Comparison of ENCODE assay signal across 22 cellular contexts in the genomic region with DNA sequence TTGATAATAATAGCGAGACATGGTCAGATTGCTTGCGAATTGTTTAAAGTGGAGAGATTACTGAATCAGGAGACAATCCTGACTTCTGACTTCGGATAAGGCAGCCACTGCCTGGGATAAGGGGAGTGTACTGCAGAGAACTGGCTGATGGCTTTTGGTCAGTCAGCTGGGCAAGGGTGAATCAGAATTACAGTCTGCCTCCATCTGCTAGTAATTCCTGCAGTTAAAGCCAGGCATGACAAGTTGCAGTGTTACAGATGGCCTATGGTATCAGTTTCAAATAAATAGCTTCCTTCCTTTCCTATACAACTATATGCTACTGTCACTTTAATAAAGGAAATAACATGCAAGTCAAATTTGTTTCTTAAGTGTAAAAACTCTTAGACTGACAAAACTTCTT.
DNase-seq lines count a peak whose midpoint lies in the region; TF ChIP-seq lines count a peak whose summit lies in the region.
"Had no signal": no experiment of that assay in that cellular context is flagged by ENCODE, and none has a peak within 500 bp of the region (broad histone marks: within the 10 kb centered on the region; RNA-seq: fewer than 3 reads in every experiment).

No MANE protein-coding gene starts in this region.

- H3K27ac ChIP-seq in A673 (ENCODE audit: low read depth, low read length, poor library complexity, severe bottlenecking) = peak overlapping the region; percentile 7
- H3K27ac ChIP-seq: skin epidermis, upper lobe of right lung had no signal

- H3K4me1 ChIP-seq in A673 (ENCODE audit: insufficient read depth, low read length, poor library complexity, severe bottlenecking) = peaks cover 39% of the 10 kb centered on the region
- H3K4me1 ChIP-seq: upper lobe of right lung had no signal

- no peaks in the 10 kb centered on the region for H3K36me3 ChIP-seq in A673 (ENCODE audit: insufficient read depth, low read length, poor library complexity, severe bottlenecking)
- H3K36me3 ChIP-seq: upper lobe of right lung had no signal

- POLR2A ChIA-PET in A673 (lab: Charles Lee; ENCODE audit: low non-redundant PET) = no interaction called here

- intact Hi-C loops in A673 (cut with micrococcal nuclease; ENCODE audit: unreplicated experiment) = loop anchor here (5.0 kb wide), 1 partner anchor 77 kb away; no protein-coding TSS in a partner anchor

- H3K27me3 ChIP-seq in A673 (replicated peaks; ENCODE audit: insufficient read depth, low read depth, low read length, poor library complexity) = no peaks in the 10 kb centered on the region
- H3K27me3 ChIP-seq: upper lobe of right lung had no signal

- H3K4me3 ChIP-seq in A673 (ENCODE audit: low read depth, low read length, poor library complexity, severe bottlenecking) = no peak overlapping the region
- H3K4me3 ChIP-seq: GM12878, skin epidermis, upper lobe of right lung had no signal

- CTCF ChIA-PET in A673 (lab: Charles Lee) = no interaction called here

- TF ChIP-seq CTCF in A673 (conservative IDR thresholded peaks at IDR 0.05; ENCODE audit: low read depth, low read length) = no peak

- BruUV-seq in A673 (replicated peaks; lab: Mats Ljungman, UMichigan) = no TSS peak

- no peaks in the 10 kb centered on the region for H3K9me3 ChIP-seq in A673 (ENCODE audit: low read depth, low read length, poor library complexity, severe bottlenecking)
- H3K9me3 ChIP-seq: upper lobe of right lung had no signal

- peak; percentile 45 for DNase-seq in A673 (ENCODE audit: low spot score)
- peak; percentile 41 for DNase-seq in M059J (ENCODE audit: low read depth)
- peak; percentile 2 for DNase-seq in astrocyte of the hippocampus (ENCODE audit: low read depth, low spot score)
- DNase-seq in kidney tubule cell (ENCODE audit: low spot score) = peak; percentile 35
- no peak for DNase-seq in NAMALWA (ENCODE audit: low spot score)
- no peak for DNase-seq in stimulated activated naive CD4-positive, alpha-beta T cell treated with Interleukin-2 at 50 U/mL for 16 hours (lab: John Stamatoyannopoulos, UW)
- no peak for DNase-seq in GF-D8 (lab: John Stamatoyannopoulos, UW)
- no peak for DNase-seq in SHP77 (lab: John Stamatoyannopoulos, UW)
- DNase-seq: activated CD4-positive, alpha-beta T cell treated with anti-CD3 and anti-CD28 coated beads for 36 hours; DND-41; effector CD8-positive, alpha-beta T cell; Karpas-422; naive thymus-derived CD4-positive, alpha-beta T cell; NCI-H1092; NCI-H187 treated with DMSO at 0.1 percent for 48 hours; NCI-H774; PC-3; SHP77 treated with DMSO at 0.1 percent for 48 hours; substantia nigra; upper lobe of right lung had no signal

Comparison
In these comparisons a context has a peak if more than half of its experiments do, and no peak if none do; other contexts are left out.
1. DNase-seq: peak in A673 (single experiment), M059J (single experiment), astrocyte of the hippocampus (single experiment) and kidney tubule cell (single experiment); none in NAMALWA (single experiment), stimulated activated naive CD4-positive, alpha-beta T cell treated with Interleukin-2 at 50 U/mL for 16 hours (single experiment), GF-D8 (single experiment) and SHP77 (0 of 2).